Comparison of ENCODE assay signal across 30 cellular contexts in the genomic region with DNA sequence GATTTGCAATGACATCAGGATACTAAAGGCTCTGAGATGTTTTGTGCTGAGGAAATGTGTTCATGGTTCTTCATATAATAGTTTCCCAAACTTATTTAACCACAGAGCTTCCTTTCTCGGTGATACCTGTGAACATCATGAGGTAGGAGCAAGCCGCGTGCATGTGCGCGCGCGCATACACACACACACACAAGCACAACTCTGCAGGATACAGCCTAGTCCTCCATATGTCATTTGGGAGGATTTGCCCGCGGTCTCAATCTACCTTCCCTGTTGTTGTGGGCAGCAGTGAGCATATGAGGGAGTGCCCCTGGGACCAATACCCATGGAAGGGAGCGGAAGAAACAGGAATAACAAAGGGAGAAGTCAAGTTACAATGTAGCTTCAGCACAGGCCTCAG.
"Had no signal": no experiment of that assay in that cellular context is flagged by ENCODE, and none has a peak within 500 bp of the region (broad histone marks: within the 10 kb centered on the region; RNA-seq: fewer than 3 reads in every experiment).

No MANE protein-coding gene starts in this region.

- DNase-seq: colonic mucosa; cortex of kidney; effector CD8-positive, alpha-beta T cell; effector memory CD8-positive, alpha-beta T cell; endodermal cell; erythroblast; esophagus squamous epithelium; foreskin fibroblast; foreskin melanocyte; gastrocnemius medialis; heart left ventricle; hypothalamus; immature natural killer cell; islet precursor cell; kidney; kidney glomerular epithelial cell; left colon; left lung; left ventricle myocardium superior; mammary epithelial cell; mesendoderm; midbrain; naive thymus-derived CD4-positive, alpha-beta T cell had no signal

- H3K4me3 Mint-ChIP-seq: dendritic cell treated with granulocyte-macrophage colony-stimulating factor and Interleukin-4, amounts not matched to agents 40 ng/mL and 50 ng/mL, for 4 days; effector memory CD8-positive, alpha-beta T cell; endodermal cell; immature natural killer cell; memory B cell; naive thymus-derived CD4-positive, alpha-beta T cell had no signal

- ATAC-seq: effector memory CD8-positive, alpha-beta T cell; esophagus mucosa; gastrocnemius medialis; heart left ventricle; left colon; left lung; left ventricle myocardium superior; naive thymus-derived CD4-positive, alpha-beta T cell had no signal

- H2AFZ ChIP-seq: hepatocyte had no signal

- H3K4me1 ChIP-seq: colonic mucosa, esophagus squamous epithelium, gastrocnemius medialis, heart left ventricle, left lung had no signal

- H3K9me3 ChIP-seq: colonic mucosa, esophagus squamous epithelium, gastrocnemius medialis, heart left ventricle, left lung had no signal

- H3K27ac ChIP-seq: colonic mucosa, epithelial cell of prostate, esophagus squamous epithelium, gastrocnemius medialis, heart left ventricle, hepatocyte, left lung had no signal

- H3K27me3 ChIP-seq: colonic mucosa, esophagus squamous epithelium, gastrocnemius medialis, heart left ventricle, left lung had no signal

- H3K36me3 ChIP-seq: colonic mucosa, esophagus squamous epithelium, gastrocnemius medialis, left lung had no signal

- H3K79me2 ChIP-seq: hepatocyte had no signal

- H3K36me3 Mint-ChIP-seq: immature natural killer cell; memory B cell; naive thymus-derived CD4-positive, alpha-beta T cell had no signal

- FAIRE-seq: endometrium, kidney had no signal

- H3K4me1 Mint-ChIP-seq: immature natural killer cell, memory B cell had no signal

- H3K4me3 ChIP-seq: colonic mucosa, esophagus squamous epithelium, gastrocnemius medialis, heart left ventricle, hepatocyte, left lung, lung had no signal

- H3K27me3 Mint-ChIP-seq: dendritic cell treated with granulocyte-macrophage colony-stimulating factor and Interleukin-4, amounts not matched to agents 40 ng/mL and 50 ng/mL, for 4 days had no signal

- H3K4me2 ChIP-seq: hepatocyte had no signal

- H3K9me3 Mint-ChIP-seq: dendritic cell treated with granulocyte-macrophage colony-stimulating factor and Interleukin-4, amounts not matched to agents 40 ng/mL and 50 ng/mL, for 4 days; effector memory CD8-positive, alpha-beta T cell; endodermal cell; immature natural killer cell; memory B cell; naive thymus-derived CD4-positive, alpha-beta T cell had no signal

- H3K27ac Mint-ChIP-seq: dendritic cell treated with granulocyte-macrophage colony-stimulating factor and Interleukin-4, amounts not matched to agents 40 ng/mL and 50 ng/mL, for 4 days; effector memory CD8-positive, alpha-beta T cell; endodermal cell; immature natural killer cell; memory B cell; naive thymus-derived CD4-positive, alpha-beta T cell had no signal
